ENCODE assay signal across 8 cellular contexts in genomic region chr14:99271288-99271941, GRCh38. TPM values are rescaled to one million over a fixed set of nuclear protein-coding genes. Genes with fewer than 3 reads are reported as not detected.
DNase-seq lines count a peak whose midpoint lies in the region; ATAC-seq, FAIRE-seq and TF ChIP-seq lines count a peak whose summit lies in the region.

No MANE protein-coding gene starts in this region.

- H3K27ac ChIP-seq in SK-N-MC: peak overlapping the region; percentile 96

- H3K4me3 ChIP-seq in H7 (ENCODE audit: insufficient read depth, low read depth, low read length) (peak overlapping the region; percentile 78), SK-N-MC (peak overlapping the region; percentile 83), fibroblast of villous mesenchyme (ENCODE audit: low read depth, low read length) (peak overlapping the region; percentile 45), skeletal muscle cell (ENCODE audit: low read depth, low read length) (peak overlapping the region; percentile 66)

- DNase-seq in H7: peak; percentile 36
- DNase-seq in SK-N-MC (ENCODE audit: low read depth, low spot score): no peak
- DNase-seq in fibroblast of villous mesenchyme (ENCODE audit: low read depth): no peak
- DNase-seq in skeletal muscle cell (ENCODE audit: low read depth): no peak
- DNase-seq in HT-29 (ENCODE audit: low spot score): no peak
- DNase-seq in frontal cortex (ENCODE audit: low spot score in 2 of 2): no peak

- ATAC-seq in GM19463 (IDR thresholded peaks at IDR 0.05; ENCODE audit: unreplicated experiment): no peak
- no peak for ATAC-seq in activated CD4-positive, CD25-positive, alpha-beta regulatory T cell treated with anti-CD3 and anti-CD28 coated beads, Interleukin-2, amount 50 U/mL, for 24 hours

- TF ChIP-seq CTCF in fibroblast of villous mesenchyme (IDR thresholded peaks at IDR 0.05; ENCODE audit: insufficient read depth, low read depth, low read length): no peak

- H3K27me3 ChIP-seq in H7 (ENCODE audit: control insufficient read depth, insufficient read depth, low read length): peaks cover 11% of the 10 kb centered on the region; the same call in 1 of the 2 replicates

- H3K9me3 ChIP-seq in SK-N-MC (ENCODE audit: low read depth, low read length): no peaks in the 10 kb centered on the region

- H3K36me3 ChIP-seq in H7 (replicated peaks; ENCODE audit: control insufficient read depth, insufficient read depth, low read length) (no peaks in the 10 kb centered on the region), SK-N-MC (ENCODE audit: insufficient read depth, low read length) (peaks cover 29% of the 10 kb centered on the region)

- no peak for FAIRE-seq in frontal cortex (lab: Jason Lieb, UNC)

- peak overlapping the region; percentile 100 for H3K9ac ChIP-seq in SK-N-MC (ENCODE audit: insufficient read length)

RNA-seq across cellular contexts. Expression of gene BCL11B, which starts 0.6 kb away (rescaled TPM):
- 5.7 and 6.1 TPM in 2 replicates for total RNA-seq in H7 (2014; rRNA removed; shearing (Covaris generic))
- not detected in 2 replicates for total RNA-seq in fibroblast of villous mesenchyme
- total RNA-seq in HT-29 (2014; rRNA removed; shearing (Covaris generic)): 2.4 and 3.2 TPM in 2 replicates
- 58.3 TPM for total RNA-seq in frontal cortex
